1 cellular context compared by ENCODE assay signal in the genomic region with DNA sequence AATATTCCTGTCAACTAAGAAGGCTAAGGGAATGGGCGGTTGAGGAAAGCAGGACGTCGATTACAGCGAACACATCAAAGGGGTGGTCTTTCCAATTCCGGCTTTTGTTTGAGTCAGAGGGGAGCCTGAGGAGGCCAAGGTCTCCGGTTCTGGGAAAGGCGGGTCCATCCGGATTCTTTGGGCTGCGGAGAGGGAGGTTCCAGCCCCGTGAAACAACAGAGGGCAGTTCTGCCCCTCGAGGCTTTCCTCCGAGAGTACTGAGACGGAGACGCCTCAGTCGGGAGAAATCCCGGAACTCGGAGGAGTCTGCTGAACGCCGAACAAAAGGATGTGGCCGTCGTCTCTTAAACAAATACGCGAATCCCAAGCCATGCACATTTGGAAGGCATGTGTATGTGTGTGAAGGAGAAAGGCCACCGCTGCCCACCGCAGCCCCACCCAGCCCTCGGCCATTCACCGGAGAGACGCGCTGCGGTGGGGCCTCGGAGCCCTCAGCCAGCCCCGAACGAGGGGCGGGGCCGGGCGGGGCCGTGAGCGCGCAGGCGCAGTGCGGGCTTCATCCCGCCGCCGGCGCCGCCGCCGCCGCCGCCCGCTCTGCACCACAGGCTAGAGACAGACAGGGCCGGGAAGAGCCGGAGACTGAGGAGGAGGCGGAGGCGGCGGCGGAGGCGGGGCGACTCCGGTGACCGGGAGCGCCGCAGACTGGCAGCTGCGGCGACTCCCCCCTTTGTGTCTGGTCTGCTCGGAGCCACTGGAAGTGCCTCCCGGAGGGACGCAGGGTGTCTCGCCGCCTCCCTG.
A peak's percentile ranks its signal among the peaks of the same experiment; 100 is the strongest.
TF ChIP-seq lines count a peak whose summit lies in the region.

A gene (plus strand): TSS at position 717 of the 798 bp plus-strand sequence. CDS start 1,148 bp downstream, outside the sequence.

TF ChIP-seq in H1, 55 proteins besides CTCF, POLR2A, EP300 and RAD21:
- TF ChIP-seq, protein P1, sequence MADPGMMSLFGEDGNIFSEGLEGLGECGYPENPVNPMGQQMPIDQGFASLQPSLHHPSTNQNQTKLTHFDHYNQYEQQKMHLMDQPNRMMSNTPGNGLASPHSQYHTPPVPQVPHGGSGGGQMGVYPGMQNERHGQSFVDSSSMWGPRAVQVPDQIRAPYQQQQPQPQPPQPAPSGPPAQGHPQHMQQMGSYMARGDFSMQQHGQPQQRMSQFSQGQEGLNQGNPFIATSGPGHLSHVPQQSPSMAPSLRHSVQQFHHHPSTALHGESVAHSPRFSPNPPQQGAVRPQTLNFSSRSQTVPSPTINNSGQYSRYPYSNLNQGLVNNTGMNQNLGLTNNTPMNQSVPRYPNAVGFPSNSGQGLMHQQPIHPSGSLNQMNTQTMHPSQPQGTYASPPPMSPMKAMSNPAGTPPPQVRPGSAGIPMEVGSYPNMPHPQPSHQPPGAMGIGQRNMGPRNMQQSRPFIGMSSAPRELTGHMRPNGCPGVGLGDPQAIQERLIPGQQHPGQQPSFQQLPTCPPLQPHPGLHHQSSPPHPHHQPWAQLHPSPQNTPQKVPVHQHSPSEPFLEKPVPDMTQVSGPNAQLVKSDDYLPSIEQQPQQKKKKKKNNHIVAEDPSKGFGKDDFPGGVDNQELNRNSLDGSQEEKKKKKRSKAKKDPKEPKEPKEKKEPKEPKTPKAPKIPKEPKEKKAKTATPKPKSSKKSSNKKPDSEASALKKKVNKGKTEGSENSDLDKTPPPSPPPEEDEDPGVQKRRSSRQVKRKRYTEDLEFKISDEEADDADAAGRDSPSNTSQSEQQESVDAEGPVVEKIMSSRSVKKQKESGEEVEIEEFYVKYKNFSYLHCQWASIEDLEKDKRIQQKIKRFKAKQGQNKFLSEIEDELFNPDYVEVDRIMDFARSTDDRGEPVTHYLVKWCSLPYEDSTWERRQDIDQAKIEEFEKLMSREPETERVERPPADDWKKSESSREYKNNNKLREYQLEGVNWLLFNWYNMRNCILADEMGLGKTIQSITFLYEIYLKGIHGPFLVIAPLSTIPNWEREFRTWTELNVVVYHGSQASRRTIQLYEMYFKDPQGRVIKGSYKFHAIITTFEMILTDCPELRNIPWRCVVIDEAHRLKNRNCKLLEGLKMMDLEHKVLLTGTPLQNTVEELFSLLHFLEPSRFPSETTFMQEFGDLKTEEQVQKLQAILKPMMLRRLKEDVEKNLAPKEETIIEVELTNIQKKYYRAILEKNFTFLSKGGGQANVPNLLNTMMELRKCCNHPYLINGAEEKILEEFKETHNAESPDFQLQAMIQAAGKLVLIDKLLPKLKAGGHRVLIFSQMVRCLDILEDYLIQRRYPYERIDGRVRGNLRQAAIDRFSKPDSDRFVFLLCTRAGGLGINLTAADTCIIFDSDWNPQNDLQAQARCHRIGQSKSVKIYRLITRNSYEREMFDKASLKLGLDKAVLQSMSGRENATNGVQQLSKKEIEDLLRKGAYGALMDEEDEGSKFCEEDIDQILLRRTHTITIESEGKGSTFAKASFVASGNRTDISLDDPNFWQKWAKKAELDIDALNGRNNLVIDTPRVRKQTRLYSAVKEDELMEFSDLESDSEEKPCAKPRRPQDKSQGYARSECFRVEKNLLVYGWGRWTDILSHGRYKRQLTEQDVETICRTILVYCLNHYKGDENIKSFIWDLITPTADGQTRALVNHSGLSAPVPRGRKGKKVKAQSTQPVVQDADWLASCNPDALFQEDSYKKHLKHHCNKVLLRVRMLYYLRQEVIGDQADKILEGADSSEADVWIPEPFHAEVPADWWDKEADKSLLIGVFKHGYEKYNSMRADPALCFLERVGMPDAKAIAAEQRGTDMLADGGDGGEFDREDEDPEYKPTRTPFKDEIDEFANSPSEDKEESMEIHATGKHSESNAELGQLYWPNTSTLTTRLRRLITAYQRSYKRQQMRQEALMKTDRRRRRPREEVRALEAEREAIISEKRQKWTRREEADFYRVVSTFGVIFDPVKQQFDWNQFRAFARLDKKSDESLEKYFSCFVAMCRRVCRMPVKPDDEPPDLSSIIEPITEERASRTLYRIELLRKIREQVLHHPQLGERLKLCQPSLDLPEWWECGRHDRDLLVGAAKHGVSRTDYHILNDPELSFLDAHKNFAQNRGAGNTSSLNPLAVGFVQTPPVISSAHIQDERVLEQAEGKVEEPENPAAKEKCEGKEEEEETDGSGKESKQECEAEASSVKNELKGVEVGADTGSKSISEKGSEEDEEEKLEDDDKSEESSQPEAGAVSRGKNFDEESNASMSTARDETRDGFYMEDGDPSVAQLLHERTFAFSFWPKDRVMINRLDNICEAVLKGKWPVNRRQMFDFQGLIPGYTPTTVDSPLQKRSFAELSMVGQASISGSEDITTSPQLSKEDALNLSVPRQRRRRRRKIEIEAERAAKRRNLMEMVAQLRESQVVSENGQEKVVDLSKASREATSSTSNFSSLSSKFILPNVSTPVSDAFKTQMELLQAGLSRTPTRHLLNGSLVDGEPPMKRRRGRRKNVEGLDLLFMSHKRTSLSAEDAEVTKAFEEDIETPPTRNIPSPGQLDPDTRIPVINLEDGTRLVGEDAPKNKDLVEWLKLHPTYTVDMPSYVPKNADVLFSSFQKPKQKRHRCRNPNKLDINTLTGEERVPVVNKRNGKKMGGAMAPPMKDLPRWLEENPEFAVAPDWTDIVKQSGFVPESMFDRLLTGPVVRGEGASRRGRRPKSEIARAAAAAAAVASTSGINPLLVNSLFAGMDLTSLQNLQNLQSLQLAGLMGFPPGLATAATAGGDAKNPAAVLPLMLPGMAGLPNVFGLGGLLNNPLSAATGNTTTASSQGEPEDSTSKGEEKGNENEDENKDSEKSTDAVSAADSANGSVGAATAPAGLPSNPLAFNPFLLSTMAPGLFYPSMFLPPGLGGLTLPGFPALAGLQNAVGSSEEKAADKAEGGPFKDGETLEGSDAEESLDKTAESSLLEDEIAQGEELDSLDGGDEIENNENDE (IDR thresholded peaks at IDR 0.05; ENCODE audit: insufficient replicate concordance, low read length): no peak
- TF ChIP-seq CEBPB (IDR thresholded peaks at IDR 0.05; ENCODE audit: low read depth, low read length) (no peak), SP1 (IDR thresholded peaks at IDR 0.05; ENCODE audit: low read depth, low read length) (peak; percentile 36; the same call in 1 of the 2 replicates), CHD1 (IDR thresholded peaks at IDR 0.05; ENCODE audit: low read depth, low read length) (no peak), TCF12 (IDR thresholded peaks at IDR 0.05; ENCODE audit: low read depth, low read length) (no peak), PHF8 (conservative IDR thresholded peaks at IDR 0.05; ENCODE audit: low read depth, low read length) (peak; percentile 87), CHD2 (IDR thresholded peaks at IDR 0.05; ENCODE audit: low read length) (no peak), NANOG (IDR thresholded peaks at IDR 0.05; ENCODE audit: insufficient read depth, low read depth, low read length, poor library complexity, severe bottlenecking) (no peak), RBBP5 (IDR thresholded peaks at IDR 0.05; ENCODE audit: borderline replicate concordance, low read depth, low read length) (peak; percentile 41; the same call in 1 of the 2 replicates), JUND (IDR thresholded peaks at IDR 0.05; ENCODE audit: low read length) (no peak), GABPA (IDR thresholded peaks at IDR 0.05; ENCODE audit: borderline replicate concordance, insufficient read depth, low read length) (no peak), RFX5 (IDR thresholded peaks at IDR 0.05; ENCODE audit: borderline replicate concordance, low read depth, low read length) (no peak), BACH1 (IDR thresholded peaks at IDR 0.05; ENCODE audit: low read length) (no peak), CBX5 (IDR thresholded peaks at IDR 0.05; ENCODE audit: low read depth, low read length) (no peak), SIN3A (conservative IDR thresholded peaks at IDR 0.05 in 1 of 2, IDR thresholded peaks at IDR 0.05 in 1 of 2; ENCODE audit: low read depth in 1 of 2, low read length in 2 of 2) (peak; percentile 12 to 51; a peak in 1 of 4 replicates), ASH2L (IDR thresholded peaks at IDR 0.05; ENCODE audit: low read length) (no peak), TBP (IDR thresholded peaks at IDR 0.05; ENCODE audit: low read depth, low read length) (peak; percentile 80), SIRT6 (IDR thresholded peaks at IDR 0.05; ENCODE audit: low read length) (no peak), RXRA (IDR thresholded peaks at IDR 0.05; ENCODE audit: insufficient read depth, low read depth, low read length) (no peak), TAF1 (IDR thresholded peaks at IDR 0.05; ENCODE audit: low read depth, low read length) (peak; percentile 88), TAF7 (optimal IDR thresholded peaks at IDR 0.05; ENCODE audit: borderline replicate concordance, low read depth, low read length) (peak; percentile 58), BCL11A (IDR thresholded peaks at IDR 0.05; ENCODE audit: low read depth in 2 of 2, low read length in 2 of 2) (no peak), SIX5 (IDR thresholded peaks at IDR 0.05; ENCODE audit: low read depth, low read length) (no peak), MAFK (IDR thresholded peaks at IDR 0.05; ENCODE audit: low read depth, low read length) (no peak), KDM5A (IDR thresholded peaks at IDR 0.05; ENCODE audit: low read length) (no peak), CTBP2 (IDR thresholded peaks at IDR 0.05; ENCODE audit: borderline replicate concordance, insufficient read depth, insufficient read length, low read length) (no peak), POU5F1 (IDR thresholded peaks at IDR 0.05; ENCODE audit: low read depth, low read length) (no peak), SAP30 (IDR thresholded peaks at IDR 0.05; ENCODE audit: insufficient read depth, insufficient replicate concordance, low read length) (no peak), SP2 (IDR thresholded peaks at IDR 0.05; ENCODE audit: low read length) (no peak), ZNF274 (IDR thresholded peaks at IDR 0.05; ENCODE audit: borderline replicate concordance, extremely low read depth, low read length) (no peak), YY1 (IDR thresholded peaks at IDR 0.05; ENCODE audit: low read depth, low read length) (0 out of 2 replicates have a peak, but pooled peaks have one; percentile 57), RNF2 (IDR thresholded peaks at IDR 0.05; ENCODE audit: borderline replicate concordance, low read depth, low read length, missing control alignments, poor library complexity, severe bottlenecking) (no peak), GTF2F1 (IDR thresholded peaks at IDR 0.05; ENCODE audit: borderline replicate concordance, low read depth, low read length) (no peak), EZH2 (IDR thresholded peaks at IDR 0.05; ENCODE audit: low read depth, low read length, severe bottlenecking) (no peak), KDM1A (IDR thresholded peaks at IDR 0.05; ENCODE audit: borderline replicate concordance, low read length) (no peak), KDM4A (IDR thresholded peaks at IDR 0.05; ENCODE audit: low read depth, low read length, severe bottlenecking) (peak; percentile 13), HDAC6 (IDR thresholded peaks at IDR 0.05; ENCODE audit: low read depth, low read length) (no peak), JUN (IDR thresholded peaks at IDR 0.05; ENCODE audit: low read depth, low read length) (no peak), CREB1 (IDR thresholded peaks at IDR 0.05) (no peak; the same call in 1 of the 2 replicates), TEAD4 (IDR thresholded peaks at IDR 0.05; ENCODE audit: low read depth, low read length) (no peak; the same call in 1 of the 2 replicates), FOSL1 (IDR thresholded peaks at IDR 0.05; ENCODE audit: insufficient read depth, low read depth, low read length) (no peak), CBX8 (IDR thresholded peaks at IDR 0.05; ENCODE audit: borderline replicate concordance, low read depth, low read length) (no peak), HDAC2 (IDR thresholded peaks at IDR 0.05; ENCODE audit: borderline replicate concordance in 1 of 2, low read depth in 2 of 2, low read length in 2 of 2) (0 out of 4 replicates have a peak, but pooled peaks of 1 of the 2 experiments have one; percentile 19), EGR1 (IDR thresholded peaks at IDR 0.05; ENCODE audit: borderline replicate concordance, low read depth, low read length) (0 out of 2 replicates have a peak, but pooled peaks have one; percentile 21), SUZ12 (IDR thresholded peaks at IDR 0.05; ENCODE audit: low read length) (no peak), SP4 (IDR thresholded peaks at IDR 0.05; ENCODE audit: low read length) (no peak), POLR2AphosphoS5 (IDR thresholded peaks at IDR 0.05; ENCODE audit: low read depth, low read length) (peak; percentile 94), SRF (IDR thresholded peaks at IDR 0.05; ENCODE audit: low read depth, low read length) (no peak), BRCA1 (IDR thresholded peaks at IDR 0.05; ENCODE audit: low read depth, low read length) (no peak), NRF1 (IDR thresholded peaks at IDR 0.05; ENCODE audit: low read depth, low read length) (peak; percentile 46)
- TF ChIP-seq, protein P2, sequence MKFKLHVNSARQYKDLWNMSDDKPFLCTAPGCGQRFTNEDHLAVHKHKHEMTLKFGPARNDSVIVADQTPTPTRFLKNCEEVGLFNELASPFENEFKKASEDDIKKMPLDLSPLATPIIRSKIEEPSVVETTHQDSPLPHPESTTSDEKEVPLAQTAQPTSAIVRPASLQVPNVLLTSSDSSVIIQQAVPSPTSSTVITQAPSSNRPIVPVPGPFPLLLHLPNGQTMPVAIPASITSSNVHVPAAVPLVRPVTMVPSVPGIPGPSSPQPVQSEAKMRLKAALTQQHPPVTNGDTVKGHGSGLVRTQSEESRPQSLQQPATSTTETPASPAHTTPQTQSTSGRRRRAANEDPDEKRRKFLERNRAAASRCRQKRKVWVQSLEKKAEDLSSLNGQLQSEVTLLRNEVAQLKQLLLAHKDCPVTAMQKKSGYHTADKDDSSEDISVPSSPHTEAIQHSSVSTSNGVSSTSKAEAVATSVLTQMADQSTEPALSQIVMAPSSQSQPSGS (IDR thresholded peaks at IDR 0.05; ENCODE audit: low read length): no peak
- TF ChIP-seq, protein P3, sequence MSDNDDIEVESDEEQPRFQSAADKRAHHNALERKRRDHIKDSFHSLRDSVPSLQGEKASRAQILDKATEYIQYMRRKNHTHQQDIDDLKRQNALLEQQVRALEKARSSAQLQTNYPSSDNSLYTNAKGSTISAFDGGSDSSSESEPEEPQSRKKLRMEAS (IDR thresholded peaks at IDR 0.05): no peak
- TF ChIP-seq, protein P4, sequence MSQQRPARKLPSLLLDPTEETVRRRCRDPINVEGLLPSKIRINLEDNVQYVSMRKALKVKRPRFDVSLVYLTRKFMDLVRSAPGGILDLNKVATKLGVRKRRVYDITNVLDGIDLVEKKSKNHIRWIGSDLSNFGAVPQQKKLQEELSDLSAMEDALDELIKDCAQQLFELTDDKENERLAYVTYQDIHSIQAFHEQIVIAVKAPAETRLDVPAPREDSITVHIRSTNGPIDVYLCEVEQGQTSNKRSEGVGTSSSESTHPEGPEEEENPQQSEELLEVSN (IDR thresholded peaks at IDR 0.05): peak; percentile 51
- TF ChIP-seq, protein P5, sequence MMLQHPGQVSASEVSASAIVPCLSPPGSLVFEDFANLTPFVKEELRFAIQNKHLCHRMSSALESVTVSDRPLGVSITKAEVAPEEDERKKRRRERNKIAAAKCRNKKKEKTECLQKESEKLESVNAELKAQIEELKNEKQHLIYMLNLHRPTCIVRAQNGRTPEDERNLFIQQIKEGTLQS (IDR thresholded peaks at IDR 0.05; ENCODE audit: insufficient read depth, low read depth, low read length): no peak
- TF ChIP-seq, protein P6, sequence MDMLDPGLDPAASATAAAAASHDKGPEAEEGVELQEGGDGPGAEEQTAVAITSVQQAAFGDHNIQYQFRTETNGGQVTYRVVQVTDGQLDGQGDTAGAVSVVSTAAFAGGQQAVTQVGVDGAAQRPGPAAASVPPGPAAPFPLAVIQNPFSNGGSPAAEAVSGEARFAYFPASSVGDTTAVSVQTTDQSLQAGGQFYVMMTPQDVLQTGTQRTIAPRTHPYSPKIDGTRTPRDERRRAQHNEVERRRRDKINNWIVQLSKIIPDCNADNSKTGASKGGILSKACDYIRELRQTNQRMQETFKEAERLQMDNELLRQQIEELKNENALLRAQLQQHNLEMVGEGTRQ (IDR thresholded peaks at IDR 0.05; ENCODE audit: low read length): no peak
